Comparison of ENCODE assay signal across 12 cellular contexts in genomic region chr3:44883999-44884431, GRCh38. TPM values are rescaled to one million over a fixed set of nuclear protein-coding genes. Genes with fewer than 3 reads are reported as not detected.
A peak's percentile ranks its signal among the peaks of the same experiment; 100 is the strongest.
DNase-seq lines count a peak whose midpoint lies in the region; ATAC-seq and FAIRE-seq lines count a peak whose summit lies in the region.
"Had no signal": no experiment of that assay in that cellular context is flagged by ENCODE, and none has a peak within 500 bp of the region (broad histone marks: within the 10 kb centered on the region; RNA-seq: fewer than 3 reads in every experiment).

No MANE protein-coding gene starts in this region.

- DNase-seq in EH (ENCODE audit: low read depth) (peak; percentile 91), NCI-H69 (lab: John Stamatoyannopoulos, UW) (peak; percentile 79), pulmonary artery endothelial cell (ENCODE audit: low read depth, low spot score) (peak; percentile 73), substantia nigra (lab: John Stamatoyannopoulos, UW) (no peak)
- DNase-seq in activated naive CD4-positive, alpha-beta T cell treated with anti-CD3 and anti-CD28 coated beads, Interleukin-2, amount 50 U/mL, for 16 hours = no peak
- no peak for DNase-seq in activated naive CD4-positive, alpha-beta T cell treated with anti-CD3 and anti-CD28 coated beads for 36 hours
- DNase-seq: activated CD8-positive, alpha-beta memory T cell treated with anti-CD3 and anti-CD28 coated beads, Interleukin-2, amount 50 U/mL, for 4 hours; erythroblast had no signal

- H3K4me1 Mint-ChIP-seq in stimulated activated memory B cell treated with anti-CD40 and anti-IgM and Interleukin-4, amounts not matched to agents 10 μg/mL and 1 μg/mL and 100 μg/mL, for 72 hours = no peaks in the 10 kb centered on the region
- no peaks in the 10 kb centered on the region for H3K4me1 Mint-ChIP-seq in activated naive CD4-positive, alpha-beta T cell treated with anti-CD3 and anti-CD28 coated beads for 36 hours (ENCODE audit: low read depth)

- H3K9me3 Mint-ChIP-seq in stimulated activated memory B cell treated with anti-CD40 and anti-IgM and Interleukin-4, amounts not matched to agents 10 μg/mL and 1 μg/mL and 100 μg/mL, for 72 hours = no peaks in the 10 kb centered on the region
- H3K9me3 Mint-ChIP-seq in activated naive CD4-positive, alpha-beta T cell treated with anti-CD3 and anti-CD28 coated beads for 36 hours = no peaks in the 10 kb centered on the region
- H3K9me3 Mint-ChIP-seq: nephron had no signal

- FAIRE-seq in endometrium (lab: Jason Lieb, UNC) = peak; percentile 89

- no peak for ATAC-seq in stimulated activated memory B cell treated with anti-CD40 and anti-IgM and Interleukin-4, amounts not matched to agents 10 μg/mL and 1 μg/mL and 100 μg/mL, for 72 hours

- no peak overlapping the region for H3K27ac ChIP-seq in substantia nigra (ENCODE audit: low read depth, low read length, poor library complexity, severe bottlenecking)
- H3K27ac ChIP-seq: HL-60 had no signal

- H3K4me3 Mint-ChIP-seq in stimulated activated memory B cell treated with anti-CD40 and anti-IgM and Interleukin-4, amounts not matched to agents 10 μg/mL and 1 μg/mL and 100 μg/mL, for 72 hours = no peak overlapping the region
- no peak overlapping the region for H3K4me3 Mint-ChIP-seq in activated naive CD4-positive, alpha-beta T cell treated with anti-CD3 and anti-CD28 coated beads for 36 hours
- H3K4me3 Mint-ChIP-seq: nephron had no signal

- intact Hi-C loops in activated naive CD4-positive, alpha-beta T cell treated with anti-CD3 and anti-CD28 coated beads for 36 hours (cut with micrococcal nuclease) = no loop called here

- H3K36me3 Mint-ChIP-seq in stimulated activated memory B cell treated with anti-CD40 and anti-IgM and Interleukin-4, amounts not matched to agents 10 μg/mL and 1 μg/mL and 100 μg/mL, for 72 hours = no peaks in the 10 kb centered on the region
- no peaks in the 10 kb centered on the region for H3K36me3 Mint-ChIP-seq in activated naive CD4-positive, alpha-beta T cell treated with anti-CD3 and anti-CD28 coated beads for 36 hours (ENCODE audit: low read depth)

- CTCF ChIA-PET in activated naive CD4-positive, alpha-beta T cell treated with anti-CD3 and anti-CD28 coated beads for 36 hours (lab: Charles Lee) = no interaction called here

- H3K27ac Mint-ChIP-seq in stimulated activated memory B cell treated with anti-CD40 and anti-IgM and Interleukin-4, amounts not matched to agents 10 μg/mL and 1 μg/mL and 100 μg/mL, for 72 hours = no peak overlapping the region
- H3K27ac Mint-ChIP-seq in activated naive CD4-positive, alpha-beta T cell treated with anti-CD3 and anti-CD28 coated beads for 36 hours = no peak overlapping the region
- H3K27ac Mint-ChIP-seq: nephron had no signal

- H3K27me3 Mint-ChIP-seq in stimulated activated memory B cell treated with anti-CD40 and anti-IgM and Interleukin-4, amounts not matched to agents 10 μg/mL and 1 μg/mL and 100 μg/mL, for 72 hours = peaks cover 52% of the 10 kb centered on the region
- peaks cover 2% of the 10 kb centered on the region for H3K27me3 Mint-ChIP-seq in activated naive CD4-positive, alpha-beta T cell treated with anti-CD3 and anti-CD28 coated beads for 36 hours (ENCODE audit: low read depth)

RNA-seq across cellular contexts. Expression of gene TGM4, which starts 9.6 kb away (rescaled TPM):
- total RNA-seq in pulmonary artery endothelial cell = 0.14 and 0.26 TPM in 2 replicates
- not detected for total RNA-seq in activated naive CD4-positive, alpha-beta T cell treated with anti-CD3 and anti-CD28 coated beads for 36 hours

RNA-seq across cellular contexts. Expression of gene TMEM42, which starts 22.3 kb away (rescaled TPM):
- 10.2 and 11.3 TPM in 2 replicates for total RNA-seq in pulmonary artery endothelial cell
- 10 to 100 TPM; 13.9 to 15.8 TPM for total RNA-seq in activated naive CD4-positive, alpha-beta T cell treated with anti-CD3 and anti-CD28 coated beads for 36 hours

Comparison
In these comparisons a context has a peak if more than half of its experiments do, and no peak if none do; other contexts are left out.
1. DNase-seq: peak in EH (single experiment), NCI-H69 (single experiment) and pulmonary artery endothelial cell (single experiment); none in substantia nigra (0 of 49), activated naive CD4-positive, alpha-beta T cell treated with anti-CD3 and anti-CD28 coated beads, Interleukin-2, amount 50 U/mL, for 16 hours (single experiment) and activated naive CD4-positive, alpha-beta T cell treated with anti-CD3 and anti-CD28 coated beads for 36 hours (single experiment).